In genomic region chr16:52489894-52490293, GRCh38 we compare ENCODE assay signal across 18 cellular contexts. TPM values are rescaled to one million over a fixed set of nuclear protein-coding genes. Genes with fewer than 3 reads are reported as not detected.
A peak's percentile ranks its signal among the peaks of the same experiment; 100 is the strongest.
DNase-seq lines count a peak whose midpoint lies in the region; ATAC-seq and TF ChIP-seq lines count a peak whose summit lies in the region.
"Had no signal": no experiment of that assay in that cellular context is flagged by ENCODE, and none has a peak within 500 bp of the region (broad histone marks: within the 10 kb centered on the region; RNA-seq: fewer than 3 reads in every experiment).

No MANE protein-coding gene starts in this region.

- no peak overlapping the region for H3K4me3 ChIP-seq in liver (ENCODE audit: low read depth in 1 of 3, low read length in 3 of 3)
- H3K4me3 ChIP-seq: BLaER1 had no signal

- no peaks in the 10 kb centered on the region for H3K27me3 ChIP-seq in liver (ENCODE audit: control insufficient read depth in 4 of 4, insufficient read depth in 4 of 4, low read length in 3 of 4)
- H3K27me3 ChIP-seq: BE2C, BLaER1 had no signal

- WGBS in liver = 87% methylated on average over 6 of the region's 6 CpGs

- peak overlapping the region; percentile 40 for H3K27ac ChIP-seq in 22Rv1
- peak overlapping the region; percentile 20 to 61 for H3K27ac ChIP-seq in liver (ENCODE audit: low read depth in 1 of 2, low read length in 2 of 2)
- H3K27ac ChIP-seq: BLaER1, C4-2B had no signal

- H3K4me1 ChIP-seq in liver (ENCODE audit: control insufficient read depth in 4 of 4, insufficient read depth in 4 of 4, low read length in 3 of 4) = peaks cover 12 to 60% (median 41%) of the 10 kb centered on the region in 4 donors
- H3K4me1 ChIP-seq: BE2C, BLaER1 had no signal

- TF ChIP-seq RAD21 in liver (IDR thresholded peaks at IDR 0.05) = no peak

- H3K9me3 ChIP-seq in liver (ENCODE audit: control insufficient read depth in 4 of 4, low read length in 3 of 4) = no peaks in the 10 kb centered on the region
- H3K9me3 ChIP-seq: BE2C, BLaER1, Caco-2 had no signal

- no peak for TF ChIP-seq CTCF in 22Rv1 (IDR thresholded peaks at IDR 0.05)
- no peak for TF ChIP-seq CTCF in liver (IDR thresholded peaks at IDR 0.05; ENCODE audit: low read depth, low read length, missing input control)

- DNase-seq in DMS53 (lab: John Stamatoyannopoulos, UW) (peak; percentile 37), DMS53 treated with DMSO at 0.1 percent for 48 hours (lab: John Stamatoyannopoulos, UW; ENCODE audit: unreplicated experiment) (no peak), NCI-H1092 (lab: John Stamatoyannopoulos, UW) (no peak)
- DNase-seq: 8988T; ACHN; BE2C; Caco-2; Calu3; CD4-positive, alpha-beta T cell; CD8-positive, alpha-beta T cell; DMS79 treated with DMSO at 0.1 percent for 48 hours; GF-D8 had no signal

- ATAC-seq in HG03571 (IDR thresholded peaks at IDR 0.05; ENCODE audit: unreplicated experiment) = no peak
- ATAC-seq: CD8-positive, alpha-beta T cell had no signal

- no peak overlapping the region for H3K9ac ChIP-seq in liver (ENCODE audit: low read depth in 1 of 2, low read length in 2 of 2)
- H3K9ac ChIP-seq: BLaER1 had no signal

- no peaks in the 10 kb centered on the region for H3K36me3 ChIP-seq in liver (ENCODE audit: control insufficient read depth in 4 of 4, insufficient read depth in 3 of 4, low read depth in 1 of 4, low read length in 3 of 4)
- H3K36me3 ChIP-seq: BE2C, BLaER1 had no signal

TF ChIP-seq in liver, 16 proteins besides CTCF, POLR2A, EP300 and RAD21:
- no peak for TF ChIP-seq SP1 (IDR thresholded peaks at IDR 0.05)
- no peak for TF ChIP-seq HNF4A (conservative IDR thresholded peaks at IDR 0.05)
- no peak for TF ChIP-seq FOXA2 (IDR thresholded peaks at IDR 0.05)
- no peak for TF ChIP-seq HNF4G (IDR thresholded peaks at IDR 0.05)
- TF ChIP-seq REST (IDR thresholded peaks at IDR 0.05) = no peak
- no peak for TF ChIP-seq RXRA (IDR thresholded peaks at IDR 0.05)
- no peak for TF ChIP-seq MAX (IDR thresholded peaks at IDR 0.05)
- TF ChIP-seq ZBTB33 (IDR thresholded peaks at IDR 0.05) = no peak
- TF ChIP-seq GABPA (IDR thresholded peaks at IDR 0.05 in 1 of 2, conservative IDR thresholded peaks at IDR 0.05 in 1 of 2) = no peak
- TF ChIP-seq YY1 (IDR thresholded peaks at IDR 0.05) = no peak
- no peak for TF ChIP-seq ATF3 (IDR thresholded peaks at IDR 0.05)
- no peak for TF ChIP-seq JUND (IDR thresholded peaks at IDR 0.05)
TF ChIP-seq in liver: peak in this region for 0.

RNA-seq across cellular contexts. Expression of gene TOX3, which starts 57.0 kb away (rescaled TPM):
- 1 to 10 TPM; 1.3 to 2.1 TPM for total RNA-seq in liver
- polyA plus RNA-seq in liver = 1 to 10 TPM; 2.7 to 3.5 TPM
- total RNA-seq: CD4-positive, alpha-beta T cell; CD8-positive, alpha-beta T cell had no signal
- polyA plus RNA-seq: AG04450 had no signal
